1 cellular context compared by ENCODE assay signal in genomic region chr12:15928870-15929571, GRCh38.
TF ChIP-seq lines count a peak whose summit lies in the region.

No MANE protein-coding gene starts in this region.

TF ChIP-seq in SK-N-SH treated with all-trans-retinoic acid at 6 μM for 48 hours, 23 proteins besides CTCF, POLR2A, EP300 and RAD21 (continued from another document):
- no peak for TF ChIP-seq TOX (CRISPR knock-in tag; IDR thresholded peaks at IDR 0.05; ENCODE audit: borderline replicate concordance)
- no peak for TF ChIP-seq RARB (CRISPR knock-in tag; IDR thresholded peaks at IDR 0.05)
- TF ChIP-seq ISL1 (CRISPR knock-in tag; IDR thresholded peaks at IDR 0.05) = no peak
- no peak for TF ChIP-seq ZFP3 (CRISPR knock-in tag; IDR thresholded peaks at IDR 0.05)
- no peak for TF ChIP-seq ZNF70 (CRISPR knock-in tag; IDR thresholded peaks at IDR 0.05)
- no peak for TF ChIP-seq TSHZ2 (CRISPR knock-in tag; IDR thresholded peaks at IDR 0.05)
- TF ChIP-seq CSDC2 (CRISPR knock-in tag; IDR thresholded peaks at IDR 0.05) = no peak
- TF ChIP-seq ESRRG (CRISPR knock-in tag; IDR thresholded peaks at IDR 0.05) = no peak
- no peak for TF ChIP-seq CREB5 (CRISPR knock-in tag; IDR thresholded peaks at IDR 0.05; ENCODE audit: low read depth)
- no peak for TF ChIP-seq GLIS3 (CRISPR knock-in tag; IDR thresholded peaks at IDR 0.05)
TF ChIP-seq in SK-N-SH treated with all-trans-retinoic acid at 6 μM for 48 hours: peak in this region for 0.
